Comparison of ENCODE assay signal across 22 cellular contexts in the genomic region with DNA sequence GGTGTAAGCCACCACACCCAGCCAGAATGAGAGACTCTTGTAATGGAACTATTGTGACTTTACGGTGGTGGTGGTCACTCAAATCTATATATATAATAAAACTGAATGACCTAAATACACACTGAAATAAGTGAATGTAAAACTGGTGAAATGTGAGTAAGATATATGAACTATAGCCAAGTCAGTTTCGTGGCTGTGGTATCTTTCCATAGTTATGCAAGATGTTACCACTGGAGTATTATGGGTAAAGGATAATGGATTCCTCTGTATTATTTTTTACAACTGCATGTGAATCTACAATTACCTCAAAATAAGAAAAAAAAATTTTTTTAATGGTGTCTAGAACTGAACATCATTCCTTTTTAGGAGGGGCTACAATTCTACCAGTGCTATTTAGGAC.
"Had no signal": no experiment of that assay in that cellular context is flagged by ENCODE, and none has a peak within 500 bp of the region (broad histone marks: within the 10 kb centered on the region; RNA-seq: fewer than 3 reads in every experiment).

No MANE protein-coding gene starts in this region.

- ATAC-seq: activated CD8-positive, alpha-beta T cell treated with anti-CD3 and anti-CD28 coated beads for 36 hours; gastrocnemius medialis; heart left ventricle; upper lobe of right lung had no signal

- DNase-seq: activated CD4-positive, alpha-beta T cell treated with anti-CD3 and anti-CD28 coated beads for 48 hours; activated CD4-positive, CD25-positive, alpha-beta regulatory T cell; activated CD8-positive, alpha-beta T cell treated with anti-CD3 and anti-CD28 coated beads for 36 hours; activated naive CD4-positive, alpha-beta T cell treated with Interleukin-2 at 50 U/mL for 16 hours; activated naive CD8-positive, alpha-beta T cell treated with anti-CD3 and anti-CD28 coated beads, Interleukin-2, amount 10 ng/mL, durations not matched to agents 7 days and 5 days; activated T-cell treated with anti-CD3 and anti-CD28 coated beads, Interleukin-2, amount 50 U/mL, for 24 hours; anterior cingulate cortex; brain microvascular endothelial cell; erythroblast; gastrocnemius medialis; heart left ventricle; left ventricle myocardium inferior; mammary epithelial cell; midbrain; nucleus accumbens; retina; stimulated activated CD4-positive, alpha-beta T cell treated with anti-CD3 and anti-CD28 coated beads, Interleukin-12 subunit alpha, Interleukin-12 subunit beta, amount 100 ng/mL, for 4 hours; stimulated activated CD4-positive, alpha-beta T cell treated with anti-CD3 and anti-CD28 coated beads, Interleukin-1b, Interleukin-23, amount 100 ng/mL, for 48 hours; stimulated activated CD8-positive, alpha-beta memory T cell treated with anti-CD3 and anti-CD28 coated beads, Interleukin-4, amount 100 ng/mL, for 48 hours; stimulated activated naive CD4-positive, alpha-beta T cell; upper lobe of right lung had no signal

- H3K27ac ChIP-seq: brain microvascular endothelial cell, coronary artery, gastrocnemius medialis, heart left ventricle, left ventricle myocardium inferior, upper lobe of right lung had no signal

- H3K36me3 ChIP-seq: brain microvascular endothelial cell, gastrocnemius medialis, heart left ventricle, left ventricle myocardium inferior, upper lobe of right lung had no signal

- H3K27me3 ChIP-seq: brain microvascular endothelial cell, gastrocnemius medialis, heart left ventricle, upper lobe of right lung had no signal

- H3K4me3 ChIP-seq: coronary artery, gastrocnemius medialis, heart left ventricle, left ventricle myocardium inferior, upper lobe of right lung had no signal

- H3K9me3 ChIP-seq: gastrocnemius medialis, heart left ventricle, left ventricle myocardium inferior, upper lobe of right lung had no signal
